In genomic region chr1:221637641-221638041, GRCh38 we compare ENCODE assay signal across 18 cellular contexts.
DNase-seq lines count a peak whose midpoint lies in the region; ATAC-seq and TF ChIP-seq lines count a peak whose summit lies in the region.
"Had no signal": no experiment of that assay in that cellular context is flagged by ENCODE, and none has a peak within 500 bp of the region (broad histone marks: within the 10 kb centered on the region; RNA-seq: fewer than 3 reads in every experiment).

No MANE protein-coding gene starts in this region.

- no peak overlapping the region for H3K23ac ChIP-seq in H9 (ENCODE audit: insufficient read length, low read depth, low read length)

- H4K91ac ChIP-seq in H9 (ENCODE audit: insufficient read length, low read depth, low read length) = no peak overlapping the region

- H2AFZ ChIP-seq in Loucy (ENCODE audit: low read length) (0 out of 2 replicates have a peak overlapping the region, but pooled peaks have one; percentile 38), H9 (ENCODE audit: low read length) (no peak overlapping the region)

- DNase-seq in AG20443 (ENCODE audit: low spot score) = peak; percentile 51
- peak; percentile 80 for DNase-seq in fibroblast of gingiva (ENCODE audit: low read depth)
- DNase-seq in middle frontal gyrus (ENCODE audit: extremely low spot score, low spot score) = peak; percentile 29
- no peak for DNase-seq in stimulated activated CD4-positive, alpha-beta T cell treated with anti-CD3 and anti-CD28 coated beads, Interleukin-4, amount 100 ng/mL, for 24 hours
- DNase-seq in natural killer cell treated with Interleukin-12 subunit alpha and Interleukin-12 subunit beta and Interleukin-15 and Interleukin-18, amount 100 ng/mL, for 72 hours (ENCODE audit: low spot score) = no peak
- no peak for DNase-seq in NCI-H2196 (lab: John Stamatoyannopoulos, UW; ENCODE audit: unreplicated experiment)
- DNase-seq in H9 = no peak
- DNase-seq: activated CD4-positive, alpha-beta T cell treated with anti-CD3 and anti-CD28 coated beads, Interleukin-2, amount 50 U/mL, for 4 hours; activated effector memory CD4-positive, alpha-beta T cell treated with anti-CD3 and anti-CD28 coated beads, Interleukin-2, amount 50 U/mL, for 16 hours; CD4-positive, CD25-positive, alpha-beta regulatory T cell; esophagus squamous epithelium; NCI-H1436; stimulated activated CD4-positive, alpha-beta T cell treated with anti-CD3 and anti-CD28 coated beads, Interleukin-1b, Interleukin-23, amount 100 ng/mL, for 48 hours; stimulated activated naive B cell treated with anti-CD40 and anti-IgM and Interleukin-4, amounts not matched to agents 10 μg/mL and 1 μg/mL and 100 μg/mL, for 72 hours had no signal

- H2BK5ac ChIP-seq in H9 (ENCODE audit: insufficient read length, low read length) = no peak overlapping the region

- H2BK15ac ChIP-seq in H9 (ENCODE audit: low read depth, low read length) = no peak overlapping the region

- H3K27ac ChIP-seq in H9 (ENCODE audit: insufficient read length, low read depth, low read length) = no peak overlapping the region
- H3K27ac ChIP-seq: esophagus squamous epithelium, neutrophil had no signal

- H3K79me1 ChIP-seq in H9 (ENCODE audit: insufficient read depth, low read depth, low read length, poor library complexity, severe bottlenecking) = no peaks in the 10 kb centered on the region

- H2AK5ac ChIP-seq in H9 (ENCODE audit: insufficient read length, low read length) = no peak overlapping the region

- no peak overlapping the region for H3K4me3 ChIP-seq in Loucy (ENCODE audit: low read length, poor library complexity, severe bottlenecking)
- H3K4me3 ChIP-seq: esophagus squamous epithelium had no signal

- H2BK120ac ChIP-seq in H9 (ENCODE audit: low read depth, low read length, poor library complexity, severe bottlenecking) = no peak overlapping the region

- H3K9ac ChIP-seq in Loucy (ENCODE audit: low read depth, low read length, poor library complexity, severe bottlenecking) (no peak overlapping the region), H9 (ENCODE audit: extremely low read depth, insufficient read length, low read length) (no peak overlapping the region)

- H3K23me2 ChIP-seq in H9 (ENCODE audit: insufficient read length, low read depth, low read length, poor library complexity, severe bottlenecking) = no peaks in the 10 kb centered on the region

- no peak overlapping the region for H3K4ac ChIP-seq in H9 (ENCODE audit: low read depth, low read length)

- H4K5ac ChIP-seq in H9 (ENCODE audit: insufficient read length, low read depth, low read length) = no peak overlapping the region

- H3K4me3 Mint-ChIP-seq in natural killer cell treated with Interleukin-12 subunit alpha and Interleukin-12 subunit beta and Interleukin-15 and Interleukin-18, amount 100 ng/mL, for 72 hours = no peak overlapping the region
- no peak overlapping the region for H3K4me3 Mint-ChIP-seq in H9
- H3K4me3 Mint-ChIP-seq: central memory CD8-positive, alpha-beta T cell; stimulated activated naive B cell treated with anti-CD40 and anti-IgM and Interleukin-4, amounts not matched to agents 10 μg/mL and 1 μg/mL and 100 μg/mL, for 72 hours; T-helper 1 cell treated with Interleukin-12 subunit alpha and Interleukin-12 subunit beta and Interleukin-4 antibody, amounts not matched to agents 30 μg/mL and 1 μg/mL, for 36 hours had no signal

- H3T11ph ChIP-seq in H9 (ENCODE audit: low read length) = no peak overlapping the region

- no peak overlapping the region for H3K14ac ChIP-seq in H9 (ENCODE audit: insufficient read depth, low read length)

- H3K9me2 ChIP-seq in Loucy (replicated peaks; ENCODE audit: low read depth, low read length) = no peaks in the 10 kb centered on the region

- no peaks in the 10 kb centered on the region for H3K9me3 ChIP-seq in Loucy (ENCODE audit: insufficient read depth, low read depth, low read length)
- H3K9me3 ChIP-seq in H9 (ENCODE audit: control insufficient read depth, low read depth, low read length) = no peaks in the 10 kb centered on the region
- H3K9me3 ChIP-seq: esophagus squamous epithelium, neutrophil had no signal

- H3K4me2 ChIP-seq in Loucy (ENCODE audit: low read depth, low read length, poor library complexity, severe bottlenecking) (no peak overlapping the region), H9 (ENCODE audit: insufficient read depth, insufficient read length, low read length) (no peak overlapping the region)

- ATAC-seq in natural killer cell treated with Interleukin-12 subunit alpha and Interleukin-12 subunit beta and Interleukin-15 and Interleukin-18, amount 100 ng/mL, for 72 hours = no peak
- ATAC-seq: stimulated activated naive B cell treated with anti-CD40 and anti-IgM and Interleukin-4, amounts not matched to agents 10 μg/mL and 1 μg/mL and 100 μg/mL, for 72 hours had no signal

- no peaks in the 10 kb centered on the region for H3K79me2 ChIP-seq in Loucy (ENCODE audit: insufficient read depth, low read length)
- H3K79me2 ChIP-seq in H9 (ENCODE audit: insufficient read depth, low read length) = no peaks in the 10 kb centered on the region; the same call in 1 of the 2 replicates

- H3K27me3 Mint-ChIP-seq in natural killer cell treated with Interleukin-12 subunit alpha and Interleukin-12 subunit beta and Interleukin-15 and Interleukin-18, amount 100 ng/mL, for 72 hours = no peaks in the 10 kb centered on the region
- no peaks in the 10 kb centered on the region for H3K27me3 Mint-ChIP-seq in H9 (ENCODE audit: low read depth)
- H3K27me3 Mint-ChIP-seq: CD4-positive, CD25-positive, alpha-beta regulatory T cell; central memory CD8-positive, alpha-beta T cell; stimulated activated naive B cell treated with anti-CD40 and anti-IgM and Interleukin-4, amounts not matched to agents 10 μg/mL and 1 μg/mL and 100 μg/mL, for 72 hours had no signal

- H3K4me1 ChIP-seq in Loucy (ENCODE audit: insufficient read depth, low read length, poor library complexity, severe bottlenecking) = peaks cover 14% of the 10 kb centered on the region
- no peaks in the 10 kb centered on the region for H3K4me1 ChIP-seq in H9 (ENCODE audit: insufficient read depth, low read length)

- no peak overlapping the region for H2BK20ac ChIP-seq in H9 (ENCODE audit: low read depth, low read length, poor library complexity, severe bottlenecking)

- no peaks in the 10 kb centered on the region for H3K36me3 Mint-ChIP-seq in natural killer cell treated with Interleukin-12 subunit alpha and Interleukin-12 subunit beta and Interleukin-15 and Interleukin-18, amount 100 ng/mL, for 72 hours
- no peaks in the 10 kb centered on the region for H3K36me3 Mint-ChIP-seq in H9 (ENCODE audit: insufficient read depth in 1 of 3, low read depth in 3 of 3)
- H3K36me3 Mint-ChIP-seq: CD4-positive, CD25-positive, alpha-beta regulatory T cell; stimulated activated naive B cell treated with anti-CD40 and anti-IgM and Interleukin-4, amounts not matched to agents 10 μg/mL and 1 μg/mL and 100 μg/mL, for 72 hours had no signal

- H3K56ac ChIP-seq in H9 (ENCODE audit: insufficient read length, low read depth, low read length) = no peak overlapping the region

- no peak overlapping the region for H2BK12ac ChIP-seq in H9 (ENCODE audit: insufficient read length, low read depth, low read length)

- TF ChIP-seq CTCF in Loucy (conservative IDR thresholded peaks at IDR 0.05; ENCODE audit: low read length) (peak; percentile 36; the same call in 1 of the 2 replicates), H9 (conservative IDR thresholded peaks at IDR 0.05) (no peak)

- H3K27me3 ChIP-seq in Loucy (ENCODE audit: insufficient read depth, low read length, poor library complexity, severe bottlenecking) = no peaks in the 10 kb centered on the region
- H3K27me3 ChIP-seq in H9 (ENCODE audit: insufficient read depth, low read length) = no peaks in the 10 kb centered on the region
- H3K27me3 ChIP-seq: esophagus squamous epithelium, neutrophil had no signal

- H4K20me1 ChIP-seq in Loucy (ENCODE audit: insufficient read depth, low read length, poor library complexity, severe bottlenecking) (no peaks in the 10 kb centered on the region), H9 (ENCODE audit: control insufficient read depth, insufficient read depth, insufficient read length) (no peaks in the 10 kb centered on the region)

- H4K8ac ChIP-seq in H9 (replicated peaks; ENCODE audit: insufficient read length, low read depth, low read length) = no peak overlapping the region

- no peaks in the 10 kb centered on the region for H3K9me3 Mint-ChIP-seq in natural killer cell treated with Interleukin-12 subunit alpha and Interleukin-12 subunit beta and Interleukin-15 and Interleukin-18, amount 100 ng/mL, for 72 hours
- H3K9me3 Mint-ChIP-seq in H9 = no peaks in the 10 kb centered on the region
- H3K9me3 Mint-ChIP-seq: central memory CD8-positive, alpha-beta T cell; stimulated activated naive B cell treated with anti-CD40 and anti-IgM and Interleukin-4, amounts not matched to agents 10 μg/mL and 1 μg/mL and 100 μg/mL, for 72 hours; T-helper 1 cell treated with Interleukin-12 subunit alpha and Interleukin-12 subunit beta and Interleukin-4 antibody, amounts not matched to agents 30 μg/mL and 1 μg/mL, for 36 hours had no signal

- no peaks in the 10 kb centered on the region for H3F3A ChIP-seq in Loucy (ENCODE audit: low read depth)

- WGBS in H9 (ENCODE audit: extremely low coverage, insufficient read length, low lambda C conversion rate) = no CpG with 5 or more reads among the region's 2 CpGs

- peaks cover 11 to 18% of the 10 kb centered on the region in 2 donors for H3K4me1 Mint-ChIP-seq in natural killer cell treated with Interleukin-12 subunit alpha and Interleukin-12 subunit beta and Interleukin-15 and Interleukin-18, amount 100 ng/mL, for 72 hours (ENCODE audit: low read depth in 2 of 2)
- no peaks in the 10 kb centered on the region for H3K4me1 Mint-ChIP-seq in H9
- H3K4me1 Mint-ChIP-seq: CD4-positive, CD25-positive, alpha-beta regulatory T cell; central memory CD8-positive, alpha-beta T cell; stimulated activated naive B cell treated with anti-CD40 and anti-IgM and Interleukin-4, amounts not matched to agents 10 μg/mL and 1 μg/mL and 100 μg/mL, for 72 hours had no signal

- H3K18ac ChIP-seq in H9 (ENCODE audit: insufficient read length, low read depth, low read length) = no peak overlapping the region

- no peaks in the 10 kb centered on the region for H3K36me3 ChIP-seq in Loucy (ENCODE audit: insufficient read depth, low read length)
- H3K36me3 ChIP-seq: esophagus squamous epithelium, neutrophil had no signal

- peak overlapping the region in 1 of 2 donors; percentile 28 for H3K27ac Mint-ChIP-seq in natural killer cell treated with Interleukin-12 subunit alpha and Interleukin-12 subunit beta and Interleukin-15 and Interleukin-18, amount 100 ng/mL, for 72 hours
- no peak overlapping the region; a peak in 1 of 7 replicates for H3K27ac Mint-ChIP-seq in H9
- H3K27ac Mint-ChIP-seq: CD4-positive, CD25-positive, alpha-beta regulatory T cell; stimulated activated naive B cell treated with anti-CD40 and anti-IgM and Interleukin-4, amounts not matched to agents 10 μg/mL and 1 μg/mL and 100 μg/mL, for 72 hours; T-helper 1 cell treated with Interleukin-12 subunit alpha and Interleukin-12 subunit beta and Interleukin-4 antibody, amounts not matched to agents 30 μg/mL and 1 μg/mL, for 36 hours had no signal

Comparison
In these comparisons a context has a peak if more than half of its experiments do, and no peak if none do; other contexts are left out.
1. DNase-seq: peak in AG20443 (single experiment), fibroblast of gingiva (single experiment) and middle frontal gyrus (single experiment); none in stimulated activated CD4-positive, alpha-beta T cell treated with anti-CD3 and anti-CD28 coated beads, Interleukin-4, amount 100 ng/mL, for 24 hours (single experiment), natural killer cell treated with Interleukin-12 subunit alpha and Interleukin-12 subunit beta and Interleukin-15 and Interleukin-18, amount 100 ng/mL, for 72 hours (single experiment), NCI-H2196 (single experiment) and H9 (single experiment).